ENCODE assay signal across 25 cellular contexts in genomic region chr3:79344876-79345871, GRCh38.
"Had no signal": no experiment of that assay in that cellular context is flagged by ENCODE, and none has a peak within 500 bp of the region (broad histone marks: within the 10 kb centered on the region; RNA-seq: fewer than 3 reads in every experiment).

No MANE protein-coding gene starts in this region.

- H3K27me3 ChIP-seq: adrenal gland, esophagus squamous epithelium, heart left ventricle, left lung, ovary, upper lobe of right lung had no signal

- ATAC-seq: activated CD4-positive, alpha-beta T cell treated with anti-CD3 and anti-CD28 coated beads for 36 hours; activated naive CD4-positive, alpha-beta T cell treated with anti-CD3 and anti-CD28 coated beads, Interleukin-2, amount 50 U/mL, for 72 hours; activated T-helper 17 cell treated with anti-CD3 and anti-CD28 coated beads, Interleukin-2, amount 50 U/mL, for 72 hours; heart left ventricle; left lung; naive thymus-derived CD8-positive, alpha-beta T cell; psoas muscle; right cardiac atrium; upper lobe of right lung had no signal

- H3K4me3 ChIP-seq: adrenal gland, esophagus squamous epithelium, heart left ventricle, left lung, lung, ovary, psoas muscle, upper lobe of right lung had no signal

- DNase-seq: activated B cell treated with CpG ODN at 0.5 μM for 24 hours; activated CD4-positive, alpha-beta T cell treated with anti-CD3 and anti-CD28 coated beads for 36 hours; activated CD4-positive, alpha-beta T cell treated with anti-CD3 and anti-CD28 coated beads, Interleukin-2, amount 50 U/mL, for 4 hours; activated CD8-positive, alpha-beta memory T cell treated with anti-CD3 and anti-CD28 coated beads for 24 hours; activated CD8-positive, alpha-beta memory T cell treated with anti-CD3 and anti-CD28 coated beads, Interleukin-2, amount 50 U/mL, for 4 hours; activated T-cell treated with anti-CD3 and anti-CD28 coated beads, Interleukin-2, amount 50 U/mL, for 24 hours; adrenal gland; endodermal cell; esophagus squamous epithelium; heart left ventricle; left lung; naive thymus-derived CD8-positive, alpha-beta T cell; ovary; psoas muscle; right cardiac atrium; stimulated activated CD4-positive, alpha-beta T cell treated with anti-CD3 and anti-CD28 coated beads, Interleukin-4, amount 100 ng/mL, for 24 hours; stimulated activated naive CD4-positive, alpha-beta T cell treated with Interleukin-2 at 50 U/mL for 16 hours; T-helper 1 cell; upper lobe of right lung had no signal

- H3K36me3 ChIP-seq: adrenal gland, esophagus squamous epithelium, heart left ventricle, left lung, ovary, upper lobe of right lung had no signal

- FAIRE-seq: astrocyte, colon, keratinocyte had no signal

- H3K27ac ChIP-seq: adrenal gland, esophagus squamous epithelium, heart left ventricle, left lung, ovary, psoas muscle, upper lobe of right lung had no signal

- H3K9me3 ChIP-seq: adrenal gland, esophagus squamous epithelium, heart left ventricle, left lung, ovary, psoas muscle, upper lobe of right lung had no signal

- H3K4me1 ChIP-seq: adrenal gland, heart left ventricle, left lung, psoas muscle, upper lobe of right lung had no signal
